1 cellular context compared by ENCODE assay signal in genomic region chr7:141073641-141074161, GRCh38.
TF ChIP-seq lines count a peak whose summit lies in the region.

Gene TMEM178B (plus strand): TSS chr7:141074064.

TF ChIP-seq in GM23338, 12 proteins besides CTCF, POLR2A, EP300 and RAD21 (continued from another document):
- TF ChIP-seq ZNF462 (CRISPR knock-in tag; IDR thresholded peaks at IDR 0.05) = no peak
